Comparison of ENCODE assay signal across 12 cellular contexts in genomic region chr4:173506780-173507211, GRCh38. TPM values are rescaled to one million over a fixed set of nuclear protein-coding genes. Genes with fewer than 3 reads are reported as not detected.
DNase-seq lines count a peak whose midpoint lies in the region; ATAC-seq and TF ChIP-seq lines count a peak whose summit lies in the region.
"Had no signal": no experiment of that assay in that cellular context is flagged by ENCODE, and none has a peak within 500 bp of the region (broad histone marks: within the 10 kb centered on the region; RNA-seq: fewer than 3 reads in every experiment).

No MANE protein-coding gene starts in this region.

- no peak overlapping the region for H2AFZ ChIP-seq in GM23248

- no peaks in the 10 kb centered on the region for H4K20me1 ChIP-seq in GM23248 (ENCODE audit: insufficient read depth)

- H3K4me3 ChIP-seq in iPS-18a (ENCODE audit: low read length) (peak overlapping the region; percentile 32), thoracic aorta (peak overlapping the region; percentile 40), GM23248 (no peak overlapping the region), A673 (ENCODE audit: low read depth, low read length, poor library complexity, severe bottlenecking) (no peak overlapping the region)
- H3K4me3 ChIP-seq: A549 had no signal

- H3K27ac ChIP-seq in iPS-18a (ENCODE audit: low read length) (no peak overlapping the region), thoracic aorta (no peak overlapping the region), GM23248 (no peak overlapping the region), A673 (ENCODE audit: low read depth, low read length, poor library complexity, severe bottlenecking) (no peak overlapping the region)
- H3K27ac ChIP-seq: A549, epithelial cell of prostate had no signal

- in situ Hi-C loops in GM23248 (cut with MboI) = loop anchor here (25.0 kb wide), 1 partner anchor 806 kb away; no protein-coding TSS in a partner anchor

- H3K9me3 ChIP-seq in iPS-18a (ENCODE audit: control insufficient read depth, low read depth, low read length) (no peaks in the 10 kb centered on the region), thoracic aorta (no peaks in the 10 kb centered on the region), GM23248 (ENCODE audit: low read depth) (no peaks in the 10 kb centered on the region), A673 (ENCODE audit: low read depth, low read length, poor library complexity, severe bottlenecking) (no peaks in the 10 kb centered on the region)
- H3K9me3 ChIP-seq: A549 had no signal

- peaks cover 11% of the 10 kb centered on the region for H3K4me1 Mint-ChIP-seq in activated CD4-positive, alpha-beta T cell treated with anti-CD3 and anti-CD28 coated beads, Interleukin-2, amount 10 ng/mL, durations not matched to agents 24 days and 14 days

- H3K27me3 Mint-ChIP-seq in activated CD4-positive, alpha-beta T cell treated with anti-CD3 and anti-CD28 coated beads, Interleukin-2, amount 10 ng/mL, durations not matched to agents 24 days and 14 days = peaks cover 87% of the 10 kb centered on the region

- H3K4me1 ChIP-seq in iPS-18a (ENCODE audit: control insufficient read depth, low read depth, low read length) (peaks cover 16% of the 10 kb centered on the region), thoracic aorta (ENCODE audit: control insufficient read depth in 1 of 2, low read depth in 2 of 2) (peaks cover 0 to 38% of the 10 kb centered on the region in 2 donors), GM23248 (ENCODE audit: insufficient read depth) (no peaks in the 10 kb centered on the region), A673 (ENCODE audit: insufficient read depth, low read length, poor library complexity, severe bottlenecking) (peaks cover 9% of the 10 kb centered on the region)
- H3K4me1 ChIP-seq: A549 had no signal

- H3K4me3 Mint-ChIP-seq in activated CD4-positive, alpha-beta T cell treated with anti-CD3 and anti-CD28 coated beads, Interleukin-2, amount 10 ng/mL, durations not matched to agents 24 days and 14 days = no peak overlapping the region

- TF ChIP-seq CTCF in thoracic aorta (IDR thresholded peaks at IDR 0.05) = no peak
- no peak for TF ChIP-seq CTCF in A673 (conservative IDR thresholded peaks at IDR 0.05; ENCODE audit: low read depth, low read length)

- no peak for ATAC-seq in thoracic aorta (ENCODE audit: insufficient number of reproducible peaks, low FRiP score, low read depth)

- BruUV-seq in A673 (replicated peaks; lab: Mats Ljungman, UMichigan) = no TSS peak

- H3K9ac ChIP-seq in iPS-18a (ENCODE audit: low read length) = no peak overlapping the region
- H3K9ac ChIP-seq in GM23248 = no peak overlapping the region

- WGBS in GM23248 (ENCODE audit: low coverage in 1 of 2, low lambda C conversion rate in 2 of 2, missing lambda C conversion rate in 2 of 2), 2 experiments = 91 to 93% methylated on average over 25 to 26 of the region's 26 CpGs

- H3K4me2 ChIP-seq in GM23248 (ENCODE audit: unreplicated experiment) = no peak overlapping the region
- H3K4me2 ChIP-seq: A549 had no signal

- H3K27ac Mint-ChIP-seq in activated CD4-positive, alpha-beta T cell treated with anti-CD3 and anti-CD28 coated beads, Interleukin-2, amount 10 ng/mL, durations not matched to agents 24 days and 14 days = no peak overlapping the region

- peaks cover 14% of the 10 kb centered on the region; the same call in 1 of the 2 replicates for H3K79me2 ChIP-seq in GM23248 (ENCODE audit: insufficient read depth)

- H3F3A ChIP-seq in GM23248 (ENCODE audit: insufficient read depth) = peaks cover under 1% of the 10 kb centered on the region; the same call in 1 of the 2 replicates

- CTCF ChIA-PET in A673 (lab: Charles Lee) = no interaction called here

- DNase-seq in activated CD4-positive, alpha-beta T cell treated with anti-CD3 and anti-CD28 coated beads, Interleukin-2, amount 10 ng/mL, durations not matched to agents 24 days and 14 days = peak; percentile 56
- DNase-seq in activated CD4-positive, alpha-beta T cell treated with anti-CD3 and anti-CD28 coated beads, Interleukin-2, amount 50 U/mL, for 48 hours = no peak
- DNase-seq in NOMO-1 treated with DMSO at 0.1 percent for 48 hours (lab: John Stamatoyannopoulos, UW; ENCODE audit: unreplicated experiment) = peak; percentile 39
- DNase-seq in thoracic aorta (ENCODE audit: low spot score) = no peak
- no peak for DNase-seq in GM23248
- no peak for DNase-seq in A673 (ENCODE audit: low spot score)
- DNase-seq in NCI-H2171 (lab: John Stamatoyannopoulos, UW) = no peak
- DNase-seq: NCI-H446 treated with DMSO at 0.1 percent for 48 hours had no signal

- H3K27me3 ChIP-seq in iPS-18a (ENCODE audit: control insufficient read depth, insufficient read depth, low read length) = peaks cover 100% of the 10 kb centered on the region
- H3K27me3 ChIP-seq in thoracic aorta (replicated peaks; ENCODE audit: insufficient read depth) = no peaks in the 10 kb centered on the region
- no peaks in the 10 kb centered on the region for H3K27me3 ChIP-seq in GM23248 (replicated peaks; ENCODE audit: insufficient read depth)
- no peaks in the 10 kb centered on the region for H3K27me3 ChIP-seq in A673 (replicated peaks; ENCODE audit: insufficient read depth, low read depth, low read length, poor library complexity)

- H3K36me3 Mint-ChIP-seq in activated CD4-positive, alpha-beta T cell treated with anti-CD3 and anti-CD28 coated beads, Interleukin-2, amount 10 ng/mL, durations not matched to agents 24 days and 14 days (ENCODE audit: low read depth) = peaks cover 9% of the 10 kb centered on the region

- H3K9me3 Mint-ChIP-seq in activated CD4-positive, alpha-beta T cell treated with anti-CD3 and anti-CD28 coated beads, Interleukin-2, amount 10 ng/mL, durations not matched to agents 24 days and 14 days = no peaks in the 10 kb centered on the region

- POLR2A ChIA-PET in A673 (lab: Charles Lee; ENCODE audit: low non-redundant PET) = no interaction called here

- H3K36me3 ChIP-seq in iPS-18a (ENCODE audit: control insufficient read depth, low read depth, low read length) (no peaks in the 10 kb centered on the region), thoracic aorta (no peaks in the 10 kb centered on the region), GM23248 (ENCODE audit: low read depth) (no peaks in the 10 kb centered on the region; the same call in 1 of the 2 replicates), A673 (ENCODE audit: insufficient read depth, low read length, poor library complexity, severe bottlenecking) (no peaks in the 10 kb centered on the region)

- H3K9me2 ChIP-seq in GM23248 (ENCODE audit: insufficient read depth) = no peaks in the 10 kb centered on the region

- intact Hi-C loops in activated CD4-positive, alpha-beta T cell treated with anti-CD3 and anti-CD28 coated beads, Interleukin-2, amount 10 ng/mL, durations not matched to agents 24 days and 14 days (cut with micrococcal nuclease) = loop anchor here (1.0 to 10.0 kb wide), 3 partner anchors 248 to 811 kb away; no protein-coding TSS in a partner anchor
- intact Hi-C loops in A673 (cut with micrococcal nuclease; ENCODE audit: unreplicated experiment) = loop anchor here (1.0 to 2.0 kb wide), 5 partner anchors 240 to 812 kb away; no protein-coding TSS in a partner anchor

RNA-seq across cellular contexts. Expression of gene HAND2, which starts 23.2 kb away (rescaled TPM):
- total RNA-seq in activated CD4-positive, alpha-beta T cell treated with anti-CD3 and anti-CD28 coated beads, Interleukin-2, amount 10 ng/mL, durations not matched to agents 24 days and 14 days = not detected in 2 replicates
- total RNA-seq in thoracic aorta (10 to 100 TPM; 25.7 to 28.2 TPM), A673 (2021) (22.7 and 24.0 TPM in 2 replicates)
- 11.2 and 13.4 TPM in 2 replicates for total RNA-seq in GM23248 (2014; rRNA removed; shearing (Covaris generic))
- 17.8 and 19.3 TPM in 2 replicates for polyA plus RNA-seq in GM23248 (2016; fragmentation: Nextera tagmentation; extraction: Ambion mirVana)
- total RNA-seq: temporal lobe had no signal

Comparison
In these comparisons a context has a peak if more than half of its experiments do, and no peak if none do; other contexts are left out.
1. DNase-seq: peak in activated CD4-positive, alpha-beta T cell treated with anti-CD3 and anti-CD28 coated beads, Interleukin-2, amount 10 ng/mL, durations not matched to agents 24 days and 14 days (single experiment) and NOMO-1 treated with DMSO at 0.1 percent for 48 hours (single experiment); none in activated CD4-positive, alpha-beta T cell treated with anti-CD3 and anti-CD28 coated beads, Interleukin-2, amount 50 U/mL, for 48 hours (0 of 2), thoracic aorta (single experiment), GM23248 (single experiment), A673 (single experiment) and NCI-H2171 (single experiment).
2. H3K4me3 ChIP-seq: peak in iPS-18a (single experiment) and thoracic aorta (single experiment); none in GM23248 (single experiment) and A673 (single experiment).
3. RNA of gene HAND2, which starts 23.2 kb away (total RNA-seq): 25.7 to 28.2 TPM in thoracic aorta, 22.7 to 24.0 TPM in A673 and 11.2 to 13.4 TPM in GM23248; not detected in activated CD4-positive, alpha-beta T cell treated with anti-CD3 and anti-CD28 coated beads, Interleukin-2, amount 10 ng/mL, durations not matched to agents 24 days and 14 days; every median in the first group is over 10 times any median in the second.